ENCODE assay signal across 1 cellular context in the genomic region with DNA sequence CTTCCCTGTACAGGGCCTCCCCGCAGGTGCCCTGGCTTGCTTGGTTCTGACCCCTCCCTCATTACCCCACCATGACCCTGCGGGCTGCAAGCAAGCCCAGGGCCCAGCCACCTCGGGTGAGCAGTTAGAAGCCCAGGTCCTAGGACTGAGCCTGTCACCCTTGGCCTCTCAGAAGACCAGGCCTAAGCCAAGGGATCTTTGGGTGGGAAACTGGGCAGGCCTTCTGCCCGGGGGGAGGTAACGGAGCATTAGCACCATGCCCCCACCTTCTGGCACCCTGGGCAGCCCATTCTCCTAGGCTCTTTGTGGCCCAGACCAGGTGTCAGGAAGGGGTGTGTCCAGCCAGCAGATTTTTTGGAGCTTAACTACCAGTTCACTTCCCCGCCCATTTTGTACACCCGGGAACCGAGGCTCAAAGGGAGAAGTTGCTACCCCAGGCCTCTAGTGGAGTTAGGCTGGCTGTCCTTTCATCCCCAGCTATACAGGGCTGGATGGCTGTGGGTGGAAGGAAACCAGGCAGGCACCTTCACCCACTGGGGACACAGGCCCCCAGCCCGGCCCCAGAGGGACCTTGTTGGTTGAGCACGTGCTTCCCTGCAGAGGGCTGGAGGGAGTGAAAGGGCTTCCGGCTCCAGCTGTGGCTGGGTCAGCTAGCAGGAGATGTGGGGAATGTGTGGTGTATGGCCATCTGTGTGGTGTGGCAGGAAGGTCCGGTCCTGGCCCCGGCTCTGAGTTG.
TF ChIP-seq lines count a peak whose summit lies in the region.

No MANE protein-coding gene starts in this region.

TF ChIP-seq in K562, 482 proteins besides CTCF, POLR2A, EP300 and RAD21 (continued from another document and continues in another):
- TF ChIP-seq HOMEZ (CRISPR knock-in tag; IDR thresholded peaks at IDR 0.05) (no peak), SAP30 (IDR thresholded peaks at IDR 0.05; ENCODE audit: borderline replicate concordance, insufficient read depth, low read depth, low read length, poor library complexity, severe bottlenecking) (peak; percentile 68), BACH1 (tag; IDR thresholded peaks at IDR 0.05) (no peak), MNT (conservative IDR thresholded peaks at IDR 0.05) (peak; percentile 82 to 87), POLR2B (IDR thresholded peaks at IDR 0.05; ENCODE audit: low read depth, partially characterized antibody) (no peak), RAD51 (IDR thresholded peaks at IDR 0.05; ENCODE audit: borderline replicate concordance, low read depth) (peak; percentile 29; the same call in 1 of the 2 replicates), ZFP1 (CRISPR knock-in tag; IDR thresholded peaks at IDR 0.05) (0 out of 2 replicates have a peak, but pooled peaks have one; percentile 31), ZNF436 (CRISPR knock-in tag; IDR thresholded peaks at IDR 0.05) (no peak), MTA3 (IDR thresholded peaks at IDR 0.05; ENCODE audit: borderline replicate concordance) (no peak), ZZZ3 (IDR thresholded peaks at IDR 0.05) (no peak), PRPF4 (IDR thresholded peaks at IDR 0.05; ENCODE audit: insufficient read depth, low read depth, low read length, poor library complexity, severe bottlenecking) (no peak), NR2C2 (CRISPR knock-in tag; IDR thresholded peaks at IDR 0.05) (0 out of 2 replicates have a peak, but pooled peaks have one; percentile 27), NR2C2 (tag; IDR thresholded peaks at IDR 0.05) (no peak), ZBTB49 (CRISPR knock-in tag; IDR thresholded peaks at IDR 0.05; ENCODE audit: borderline replicate concordance) (no peak), KAT7 (CRISPR knock-in tag; IDR thresholded peaks at IDR 0.05; ENCODE audit: borderline replicate concordance) (no peak), ZNF174 (CRISPR knock-in tag; IDR thresholded peaks at IDR 0.05) (no peak), PHF21A (IDR thresholded peaks at IDR 0.05; ENCODE audit: borderline replicate concordance, low read depth) (no peak), NBN (IDR thresholded peaks at IDR 0.05; ENCODE audit: low read depth) (no peak), GABPA (tag; conservative IDR thresholded peaks at IDR 0.05; ENCODE audit: low read depth) (0 out of 2 replicates have a peak, but pooled peaks have one; percentile 17), ELK1 (CRISPR knock-in tag; IDR thresholded peaks at IDR 0.05) (no peak), L3MBTL2 (IDR thresholded peaks at IDR 0.05) (peak; percentile 94), BRD4 (IDR thresholded peaks at IDR 0.05) (no peak)
- TF ChIP-seq, protein P1, sequence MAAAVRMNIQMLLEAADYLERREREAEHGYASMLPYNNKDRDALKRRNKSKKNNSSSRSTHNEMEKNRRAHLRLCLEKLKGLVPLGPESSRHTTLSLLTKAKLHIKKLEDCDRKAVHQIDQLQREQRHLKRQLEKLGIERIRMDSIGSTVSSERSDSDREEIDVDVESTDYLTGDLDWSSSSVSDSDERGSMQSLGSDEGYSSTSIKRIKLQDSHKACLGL (CRISPR knock-in tag; IDR thresholded peaks at IDR 0.05; ENCODE audit: borderline replicate concordance, poor library complexity, severe bottlenecking) = no peak
- TF ChIP-seq, protein P2, sequence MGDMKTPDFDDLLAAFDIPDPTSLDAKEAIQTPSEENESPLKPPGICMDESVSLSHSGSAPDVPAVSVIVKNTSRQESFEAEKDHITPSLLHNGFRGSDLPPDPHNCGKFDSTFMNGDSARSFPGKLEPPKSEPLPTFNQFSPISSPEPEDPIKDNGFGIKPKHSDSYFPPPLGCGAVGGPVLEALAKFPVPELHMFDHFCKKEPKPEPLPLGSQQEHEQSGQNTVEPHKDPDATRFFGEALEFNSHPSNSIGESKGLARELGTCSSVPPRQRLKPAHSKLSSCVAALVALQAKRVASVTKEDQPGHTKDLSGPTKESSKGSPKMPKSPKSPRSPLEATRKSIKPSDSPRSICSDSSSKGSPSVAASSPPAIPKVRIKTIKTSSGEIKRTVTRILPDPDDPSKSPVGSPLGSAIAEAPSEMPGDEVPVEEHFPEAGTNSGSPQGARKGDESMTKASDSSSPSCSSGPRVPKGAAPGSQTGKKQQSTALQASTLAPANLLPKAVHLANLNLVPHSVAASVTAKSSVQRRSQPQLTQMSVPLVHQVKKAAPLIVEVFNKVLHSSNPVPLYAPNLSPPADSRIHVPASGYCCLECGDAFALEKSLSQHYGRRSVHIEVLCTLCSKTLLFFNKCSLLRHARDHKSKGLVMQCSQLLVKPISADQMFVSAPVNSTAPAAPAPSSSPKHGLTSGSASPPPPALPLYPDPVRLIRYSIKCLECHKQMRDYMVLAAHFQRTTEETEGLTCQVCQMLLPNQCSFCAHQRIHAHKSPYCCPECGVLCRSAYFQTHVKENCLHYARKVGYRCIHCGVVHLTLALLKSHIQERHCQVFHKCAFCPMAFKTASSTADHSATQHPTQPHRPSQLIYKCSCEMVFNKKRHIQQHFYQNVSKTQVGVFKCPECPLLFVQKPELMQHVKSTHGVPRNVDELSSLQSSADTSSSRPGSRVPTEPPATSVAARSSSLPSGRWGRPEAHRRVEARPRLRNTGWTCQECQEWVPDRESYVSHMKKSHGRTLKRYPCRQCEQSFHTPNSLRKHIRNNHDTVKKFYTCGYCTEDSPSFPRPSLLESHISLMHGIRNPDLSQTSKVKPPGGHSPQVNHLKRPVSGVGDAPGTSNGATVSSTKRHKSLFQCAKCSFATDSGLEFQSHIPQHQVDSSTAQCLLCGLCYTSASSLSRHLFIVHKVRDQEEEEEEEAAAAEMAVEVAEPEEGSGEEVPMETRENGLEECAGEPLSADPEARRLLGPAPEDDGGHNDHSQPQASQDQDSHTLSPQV (IDR thresholded peaks at IDR 0.05) = peak; percentile 82
- TF ChIP-seq, protein P3, sequence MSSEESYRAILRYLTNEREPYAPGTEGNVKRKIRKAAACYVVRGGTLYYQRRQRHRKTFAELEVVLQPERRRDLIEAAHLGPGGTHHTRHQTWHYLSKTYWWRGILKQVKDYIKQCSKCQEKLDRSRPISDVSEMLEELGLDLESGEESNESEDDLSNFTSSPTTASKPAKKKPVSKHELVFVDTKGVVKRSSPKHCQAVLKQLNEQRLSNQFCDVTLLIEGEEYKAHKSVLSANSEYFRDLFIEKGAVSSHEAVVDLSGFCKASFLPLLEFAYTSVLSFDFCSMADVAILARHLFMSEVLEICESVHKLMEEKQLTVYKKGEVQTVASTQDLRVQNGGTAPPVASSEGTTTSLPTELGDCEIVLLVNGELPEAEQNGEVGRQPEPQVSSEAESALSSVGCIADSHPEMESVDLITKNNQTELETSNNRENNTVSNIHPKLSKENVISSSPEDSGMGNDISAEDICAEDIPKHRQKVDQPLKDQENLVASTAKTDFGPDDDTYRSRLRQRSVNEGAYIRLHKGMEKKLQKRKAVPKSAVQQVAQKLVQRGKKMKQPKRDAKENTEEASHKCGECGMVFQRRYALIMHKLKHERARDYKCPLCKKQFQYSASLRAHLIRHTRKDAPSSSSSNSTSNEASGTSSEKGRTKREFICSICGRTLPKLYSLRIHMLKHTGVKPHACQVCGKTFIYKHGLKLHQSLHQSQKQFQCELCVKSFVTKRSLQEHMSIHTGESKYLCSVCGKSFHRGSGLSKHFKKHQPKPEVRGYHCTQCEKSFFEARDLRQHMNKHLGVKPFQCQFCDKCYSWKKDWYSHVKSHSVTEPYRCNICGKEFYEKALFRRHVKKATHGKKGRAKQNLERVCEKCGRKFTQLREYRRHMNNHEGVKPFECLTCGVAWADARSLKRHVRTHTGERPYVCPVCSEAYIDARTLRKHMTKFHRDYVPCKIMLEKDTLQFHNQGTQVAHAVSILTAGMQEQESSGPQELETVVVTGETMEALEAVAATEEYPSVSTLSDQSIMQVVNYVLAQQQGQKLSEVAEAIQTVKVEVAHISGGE (CRISPR knock-in tag; IDR thresholded peaks at IDR 0.05) = peak in 1 of 3 experiments; percentile 20; a peak in 1 of 6 replicates
- TF ChIP-seq, protein P4, sequence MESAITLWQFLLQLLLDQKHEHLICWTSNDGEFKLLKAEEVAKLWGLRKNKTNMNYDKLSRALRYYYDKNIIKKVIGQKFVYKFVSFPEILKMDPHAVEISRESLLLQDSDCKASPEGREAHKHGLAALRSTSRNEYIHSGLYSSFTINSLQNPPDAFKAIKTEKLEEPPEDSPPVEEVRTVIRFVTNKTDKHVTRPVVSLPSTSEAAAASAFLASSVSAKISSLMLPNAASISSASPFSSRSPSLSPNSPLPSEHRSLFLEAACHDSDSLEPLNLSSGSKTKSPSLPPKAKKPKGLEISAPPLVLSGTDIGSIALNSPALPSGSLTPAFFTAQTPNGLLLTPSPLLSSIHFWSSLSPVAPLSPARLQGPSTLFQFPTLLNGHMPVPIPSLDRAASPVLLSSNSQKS (CRISPR knock-in tag; IDR thresholded peaks at IDR 0.05) = no peak
- TF ChIP-seq, protein P5, sequence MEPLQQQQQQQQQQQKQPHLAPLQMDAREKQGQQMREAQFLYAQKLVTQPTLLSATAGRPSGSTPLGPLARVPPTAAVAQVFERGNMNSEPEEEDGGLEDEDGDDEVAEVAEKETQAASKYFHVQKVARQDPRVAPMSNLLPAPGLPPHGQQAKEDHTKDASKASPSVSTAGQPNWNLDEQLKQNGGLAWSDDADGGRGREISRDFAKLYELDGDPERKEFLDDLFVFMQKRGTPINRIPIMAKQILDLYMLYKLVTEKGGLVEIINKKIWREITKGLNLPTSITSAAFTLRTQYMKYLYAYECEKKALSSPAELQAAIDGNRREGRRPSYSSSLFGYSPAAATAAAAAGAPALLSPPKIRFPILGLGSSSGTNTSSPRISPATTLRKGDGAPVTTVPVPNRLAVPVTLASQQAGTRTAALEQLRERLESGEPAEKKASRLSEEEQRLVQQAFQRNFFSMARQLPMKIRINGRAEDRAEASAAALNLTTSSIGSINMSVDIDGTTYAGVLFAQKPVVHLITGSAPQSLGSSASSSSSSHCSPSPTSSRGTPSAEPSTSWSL (CRISPR knock-in tag; IDR thresholded peaks at IDR 0.05; ENCODE audit: borderline replicate concordance) = no peak
- TF ChIP-seq, protein P6, sequence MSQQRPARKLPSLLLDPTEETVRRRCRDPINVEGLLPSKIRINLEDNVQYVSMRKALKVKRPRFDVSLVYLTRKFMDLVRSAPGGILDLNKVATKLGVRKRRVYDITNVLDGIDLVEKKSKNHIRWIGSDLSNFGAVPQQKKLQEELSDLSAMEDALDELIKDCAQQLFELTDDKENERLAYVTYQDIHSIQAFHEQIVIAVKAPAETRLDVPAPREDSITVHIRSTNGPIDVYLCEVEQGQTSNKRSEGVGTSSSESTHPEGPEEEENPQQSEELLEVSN (IDR thresholded peaks at IDR 0.05; ENCODE audit: borderline replicate concordance in 1 of 2, extremely low read depth in 1 of 2, insufficient read depth in 1 of 2, insufficient read length in 1 of 2, low read depth in 1 of 2, low read length in 1 of 2, poor library complexity in 1 of 2, severe bottlenecking in 1 of 2) = peak; percentile 52 to 63
- TF ChIP-seq, protein P7, sequence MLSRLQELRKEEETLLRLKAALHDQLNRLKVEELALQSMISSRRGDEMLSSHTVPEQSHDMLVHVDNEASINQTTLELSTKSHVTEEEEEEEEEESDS (CRISPR knock-in tag; IDR thresholded peaks at IDR 0.05) = no peak
- TF ChIP-seq, protein P8, sequence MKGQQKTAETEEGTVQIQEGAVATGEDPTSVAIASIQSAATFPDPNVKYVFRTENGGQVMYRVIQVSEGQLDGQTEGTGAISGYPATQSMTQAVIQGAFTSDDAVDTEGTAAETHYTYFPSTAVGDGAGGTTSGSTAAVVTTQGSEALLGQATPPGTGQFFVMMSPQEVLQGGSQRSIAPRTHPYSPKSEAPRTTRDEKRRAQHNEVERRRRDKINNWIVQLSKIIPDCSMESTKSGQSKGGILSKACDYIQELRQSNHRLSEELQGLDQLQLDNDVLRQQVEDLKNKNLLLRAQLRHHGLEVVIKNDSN (CRISPR knock-in tag; IDR thresholded peaks at IDR 0.05) = peak; percentile 40; the same call in 1 of the 2 replicates
